ENCODE assay signal across 8 cellular contexts in genomic region chr19:4064551-4065260, GRCh38. TPM values are rescaled to one million over a fixed set of nuclear protein-coding genes. Genes with fewer than 3 reads are reported as not detected.
A peak's percentile ranks its signal among the peaks of the same experiment; 100 is the strongest.
DNase-seq lines count a peak whose midpoint lies in the region; ATAC-seq and TF ChIP-seq lines count a peak whose summit lies in the region.

No MANE protein-coding gene starts in this region.

- H3K27ac ChIP-seq in esophagus (ENCODE audit: low read depth in 2 of 2, low read length in 1 of 2), result peak overlapping the region; percentile 94 to 99
- peak overlapping the region; percentile 99 for H3K27ac ChIP-seq in muscle layer of colon (ENCODE audit: low read depth, low read length)
- H3K27ac ChIP-seq in upper lobe of left lung, result peak overlapping the region; percentile 96 to 98 (median 97)

- no peaks in the 10 kb centered on the region for H3K27me3 Mint-ChIP-seq in activated CD4-positive, alpha-beta memory T cell treated with anti-CD3 and anti-CD28 coated beads for 36 hours

- ATAC-seq in HG03442 (IDR thresholded peaks at IDR 0.05; ENCODE audit: unreplicated experiment), result peak; percentile 3
- no peak for ATAC-seq in upper lobe of left lung (ENCODE audit: low FRiP score in 2 of 2)
- no peak for ATAC-seq in HG03439 (IDR thresholded peaks at IDR 0.05; ENCODE audit: unreplicated experiment)

- TF ChIP-seq EP300 in upper lobe of left lung (IDR thresholded peaks at IDR 0.05), result no peak

- WGBS in esophagus, 2 donors, result 1% methylated on average over 48 to 56 of the region's 56 CpGs
- WGBS in upper lobe of left lung, 2 donors, result 0% methylated on average over 4 to 22 of the region's 56 CpGs

- no peak for TF ChIP-seq POLR2A in upper lobe of left lung (IDR thresholded peaks at IDR 0.05)

- intact Hi-C loops in activated CD4-positive, alpha-beta memory T cell treated with anti-CD3 and anti-CD28 coated beads for 36 hours (cut with micrococcal nuclease), result loop anchor here (5.0 to 10.0 kb wide), 3 partner anchors 302 to 490 kb away; partner anchors contain the start of genes APBA3, CHAF1A, HMG20B and MRPL54

- no peaks in the 10 kb centered on the region for H3K9me3 ChIP-seq in esophagus (ENCODE audit: control insufficient read depth in 2 of 2, insufficient read depth in 1 of 2, low read depth in 1 of 2, low read length in 1 of 2)
- H3K9me3 ChIP-seq in muscle layer of colon (ENCODE audit: low read length), result no peaks in the 10 kb centered on the region
- no peaks in the 10 kb centered on the region for H3K9me3 ChIP-seq in upper lobe of left lung

- TF ChIP-seq CTCF in upper lobe of left lung (IDR thresholded peaks at IDR 0.05), result peak in 1 of 6 experiments; percentile 24

- H3K4me1 ChIP-seq in esophagus (ENCODE audit: control insufficient read depth in 2 of 2, insufficient read depth in 2 of 2, low read length in 1 of 2) (peaks cover 4 to 32% of the 10 kb centered on the region in 2 donors), muscle layer of colon (ENCODE audit: insufficient read depth, low read length) (peaks cover 48% of the 10 kb centered on the region), upper lobe of left lung (peaks cover 56 to 72% (median 65%) of the 10 kb centered on the region in 4 donors)

- peak overlapping the region; percentile 51 for H3K27ac Mint-ChIP-seq in activated CD4-positive, alpha-beta memory T cell treated with anti-CD3 and anti-CD28 coated beads for 36 hours

- no peaks in the 10 kb centered on the region for H3K27me3 ChIP-seq in esophagus (ENCODE audit: control insufficient read depth in 1 of 2, insufficient read depth in 2 of 2, low read length in 2 of 2)
- no peaks in the 10 kb centered on the region for H3K27me3 ChIP-seq in muscle layer of colon (ENCODE audit: control insufficient read depth in 1 of 2, insufficient read depth in 2 of 2, low read length in 2 of 2)
- H3K27me3 ChIP-seq in upper lobe of left lung, result no peaks in the 10 kb centered on the region

- H3K36me3 Mint-ChIP-seq in activated CD4-positive, alpha-beta memory T cell treated with anti-CD3 and anti-CD28 coated beads for 36 hours, result peaks cover 5% of the 10 kb centered on the region

- DNase-seq in DMS 273 (lab: John Stamatoyannopoulos, UW; ENCODE audit: unreplicated experiment), result peak; percentile 75
- no peak for DNase-seq in DMS 273 treated with DMSO at 0.1 percent for 48 hours (lab: John Stamatoyannopoulos, UW)
- peak; percentile 53 for DNase-seq in activated CD4-positive, alpha-beta memory T cell treated with anti-CD3 and anti-CD28 coated beads for 36 hours
- peak; percentile 61 to 90 for DNase-seq in upper lobe of left lung

- no peaks in the 10 kb centered on the region for H3K9me3 Mint-ChIP-seq in activated CD4-positive, alpha-beta memory T cell treated with anti-CD3 and anti-CD28 coated beads for 36 hours

- POLR2A ChIA-PET in activated CD4-positive, alpha-beta memory T cell treated with anti-CD3 and anti-CD28 coated beads for 36 hours (lab: Charles Lee), result interaction anchor here (1.1 kb wide), 1 partner anchor 57 kb away, joined by 3 read pairs; the partner anchor contains the start of gene PIAS4

- H3K4me3 Mint-ChIP-seq in activated CD4-positive, alpha-beta memory T cell treated with anti-CD3 and anti-CD28 coated beads for 36 hours, result peak overlapping the region; percentile 82

- peaks cover 44% of the 10 kb centered on the region for H3K4me1 Mint-ChIP-seq in activated CD4-positive, alpha-beta memory T cell treated with anti-CD3 and anti-CD28 coated beads for 36 hours (ENCODE audit: low read depth)

- CTCF ChIA-PET in activated CD4-positive, alpha-beta memory T cell treated with anti-CD3 and anti-CD28 coated beads for 36 hours (lab: Charles Lee), result interaction anchor here (1.2 kb wide), 1 partner anchor 75 kb away, joined by 4 read pairs; no protein-coding TSS in a partner anchor

- H3K36me3 ChIP-seq in esophagus (ENCODE audit: control insufficient read depth in 2 of 2, insufficient read depth in 2 of 2, low read length in 1 of 2) (peaks cover 0 to 12% of the 10 kb centered on the region in 2 donors), muscle layer of colon (ENCODE audit: insufficient read depth, low read length) (no peaks in the 10 kb centered on the region), upper lobe of left lung (peaks cover 0 to 12% (median 4%) of the 10 kb centered on the region in 4 donors)

- H3K9ac ChIP-seq in muscle layer of colon (ENCODE audit: low read length), result peak overlapping the region; percentile 76

- H3K4me3 ChIP-seq in esophagus (ENCODE audit: low read depth in 1 of 2, low read length in 2 of 2) (peak overlapping the region; percentile 81 to 83), muscle layer of colon (ENCODE audit: low read depth in 1 of 2, low read length in 2 of 2) (peak overlapping the region; percentile 51 to 64), upper lobe of left lung (peak overlapping the region; percentile 80 to 100 (median 92))

RNA-seq across cellular contexts. Expression of gene ZBTB7A, which starts 2.0 kb away (rescaled TPM):
- 10 to 100 TPM; 31.0 to 32.5 TPM for total RNA-seq in activated CD4-positive, alpha-beta memory T cell treated with anti-CD3 and anti-CD28 coated beads for 36 hours
- 10 to 100 TPM; 22.4 to 29.7 TPM for polyA plus RNA-seq in esophagus
- 100 to 1,000 TPM in 1 of 6 donors, 10 to 100 TPM in 5; 54.1 to 131 (median 72.6) TPM for total RNA-seq in upper lobe of left lung

RNA-seq across cellular contexts. Expression of gene PIAS4, which starts 57.2 kb away (rescaled TPM):
- total RNA-seq in activated CD4-positive, alpha-beta memory T cell treated with anti-CD3 and anti-CD28 coated beads for 36 hours, result 10 to 100 TPM; 22.5 to 24.4 TPM
- polyA plus RNA-seq in esophagus, result 10 to 100 TPM in 1 of 2 donors, 1 to 10 TPM in 1; 9.6 to 10.9 TPM
- 10 to 100 TPM; 13.7 to 53.4 (median 21.9) TPM for total RNA-seq in upper lobe of left lung

RNA-seq across cellular contexts. Expression of gene MAP2K2, which starts 59.2 kb away (rescaled TPM):
- total RNA-seq in activated CD4-positive, alpha-beta memory T cell treated with anti-CD3 and anti-CD28 coated beads for 36 hours, result 100 to 1,000 TPM; 128 to 129 TPM
- polyA plus RNA-seq in esophagus, result 100 to 1,000 TPM; 120 to 127 TPM
- total RNA-seq in upper lobe of left lung, result 100 to 1,000 TPM in 5 of 6 donors, 10 to 100 TPM in 1; 86.8 to 170 (median 134) TPM
